Comparison of ENCODE assay signal across 8 cellular contexts in genomic region chr10:99431190-99431549, GRCh38. TPM values are rescaled to one million over a fixed set of nuclear protein-coding genes. Genes with fewer than 3 reads are reported as not detected.
A peak's percentile ranks its signal among the peaks of the same experiment; 100 is the strongest.
DNase-seq lines count a peak whose midpoint lies in the region; ATAC-seq and TF ChIP-seq lines count a peak whose summit lies in the region.

No MANE protein-coding gene starts in this region.

- H3K4me3 Mint-ChIP-seq in activated T-helper 1 cell treated with anti-CD3 and anti-CD28 coated beads, Interleukin-12 subunit alpha, Interleukin-12 subunit beta, Interleukin-2, Interleukin-4 antibody, amounts not matched to agents 30 ng/mL and 10 ng/mL and 1 ng/mL, durations not matched to agents 14 hours and 24 hours and 36 hours = peak overlapping the region; percentile 99
- peak overlapping the region; percentile 100 for H3K4me3 Mint-ChIP-seq in natural killer cell treated with Interleukin-12 subunit alpha and Interleukin-12 subunit beta and Interleukin-15 and Interleukin-18, amount 100 ng/mL, for 72 hours

- H3K9me3 Mint-ChIP-seq in activated T-helper 1 cell treated with anti-CD3 and anti-CD28 coated beads, Interleukin-12 subunit alpha, Interleukin-12 subunit beta, Interleukin-2, Interleukin-4 antibody, amounts not matched to agents 30 ng/mL and 10 ng/mL and 1 ng/mL, durations not matched to agents 14 hours and 24 hours and 36 hours = no peaks in the 10 kb centered on the region
- no peaks in the 10 kb centered on the region for H3K9me3 Mint-ChIP-seq in natural killer cell treated with Interleukin-12 subunit alpha and Interleukin-12 subunit beta and Interleukin-15 and Interleukin-18, amount 100 ng/mL, for 72 hours

- no peaks in the 10 kb centered on the region for H3K36me3 Mint-ChIP-seq in activated T-helper 1 cell treated with anti-CD3 and anti-CD28 coated beads, Interleukin-12 subunit alpha, Interleukin-12 subunit beta, Interleukin-2, Interleukin-4 antibody, amounts not matched to agents 30 ng/mL and 10 ng/mL and 1 ng/mL, durations not matched to agents 14 hours and 24 hours and 36 hours (ENCODE audit: low read depth)
- no peaks in the 10 kb centered on the region for H3K36me3 Mint-ChIP-seq in natural killer cell treated with Interleukin-12 subunit alpha and Interleukin-12 subunit beta and Interleukin-15 and Interleukin-18, amount 100 ng/mL, for 72 hours

- TF ChIP-seq EP300 in gastroesophageal sphincter (IDR thresholded peaks at IDR 0.05) = no peak

- TF ChIP-seq CTCF in KMS-11 (conservative IDR thresholded peaks at IDR 0.05; ENCODE audit: low read depth, low read length) (no peak), gastroesophageal sphincter (IDR thresholded peaks at IDR 0.05) (no peak)

- H3K27me3 Mint-ChIP-seq in activated T-helper 1 cell treated with anti-CD3 and anti-CD28 coated beads, Interleukin-12 subunit alpha, Interleukin-12 subunit beta, Interleukin-2, Interleukin-4 antibody, amounts not matched to agents 30 ng/mL and 10 ng/mL and 1 ng/mL, durations not matched to agents 14 hours and 24 hours and 36 hours (ENCODE audit: insufficient read depth) = peaks cover 3% of the 10 kb centered on the region
- no peaks in the 10 kb centered on the region for H3K27me3 Mint-ChIP-seq in natural killer cell treated with Interleukin-12 subunit alpha and Interleukin-12 subunit beta and Interleukin-15 and Interleukin-18, amount 100 ng/mL, for 72 hours

- H3K27me3 ChIP-seq in KMS-11 (ENCODE audit: insufficient read depth, low read depth) (no peaks in the 10 kb centered on the region), gastroesophageal sphincter (no peaks in the 10 kb centered on the region)

- DNase-seq in NCI-H510A treated with DMSO at 0.1 percent for 48 hours (lab: John Stamatoyannopoulos, UW) = peak; percentile 84
- DNase-seq in NCI-H510A (lab: John Stamatoyannopoulos, UW) = no peak
- DNase-seq in activated T-helper 1 cell treated with anti-CD3 and anti-CD28 coated beads, Interleukin-12 subunit alpha, Interleukin-12 subunit beta, Interleukin-2, Interleukin-4 antibody, amounts not matched to agents 30 ng/mL and 10 ng/mL and 1 ng/mL, durations not matched to agents 14 hours and 24 hours and 36 hours (ENCODE audit: low spot score) = peak; percentile 5
- no peak for DNase-seq in natural killer cell treated with Interleukin-12 subunit alpha and Interleukin-12 subunit beta and Interleukin-15 and Interleukin-18, amount 100 ng/mL, for 72 hours (ENCODE audit: low spot score)

- peak overlapping the region; percentile 73 for H3K9ac ChIP-seq in KMS-11

- no peaks in the 10 kb centered on the region for H3K9me3 ChIP-seq in gastroesophageal sphincter

- H3K4me3 ChIP-seq in KMS-11 (IDR thresholded peaks at IDR 0.05; ENCODE audit: insufficient read depth, low read depth, low read length) = no peak overlapping the region
- H3K4me3 ChIP-seq in gastroesophageal sphincter = peak overlapping the region; percentile 57 to 86

- WGBS in gastroesophageal sphincter (ENCODE audit: low coverage in 1 of 2), 2 donors = 0% methylated on average over 13 to 15 of the region's 16 CpGs

- peak; percentile 48 for ATAC-seq in gastroesophageal sphincter
- ATAC-seq in natural killer cell treated with Interleukin-12 subunit alpha and Interleukin-12 subunit beta and Interleukin-15 and Interleukin-18, amount 100 ng/mL, for 72 hours = no peak
- ATAC-seq in GM21576 (IDR thresholded peaks at IDR 0.05; ENCODE audit: unreplicated experiment) = no peak
- no peak for ATAC-seq in HG03521 (IDR thresholded peaks at IDR 0.05; ENCODE audit: unreplicated experiment)

- peak overlapping the region; percentile 94 for H3K27ac Mint-ChIP-seq in activated T-helper 1 cell treated with anti-CD3 and anti-CD28 coated beads, Interleukin-12 subunit alpha, Interleukin-12 subunit beta, Interleukin-2, Interleukin-4 antibody, amounts not matched to agents 30 ng/mL and 10 ng/mL and 1 ng/mL, durations not matched to agents 14 hours and 24 hours and 36 hours
- H3K27ac Mint-ChIP-seq in natural killer cell treated with Interleukin-12 subunit alpha and Interleukin-12 subunit beta and Interleukin-15 and Interleukin-18, amount 100 ng/mL, for 72 hours = peak overlapping the region; percentile 86 to 96

- no peak for TF ChIP-seq POLR2A in gastroesophageal sphincter (IDR thresholded peaks at IDR 0.05)

- H3K4me1 Mint-ChIP-seq in activated T-helper 1 cell treated with anti-CD3 and anti-CD28 coated beads, Interleukin-12 subunit alpha, Interleukin-12 subunit beta, Interleukin-2, Interleukin-4 antibody, amounts not matched to agents 30 ng/mL and 10 ng/mL and 1 ng/mL, durations not matched to agents 14 hours and 24 hours and 36 hours (ENCODE audit: low read depth) = peaks cover 26% of the 10 kb centered on the region
- peaks cover 36 to 40% of the 10 kb centered on the region in 2 donors for H3K4me1 Mint-ChIP-seq in natural killer cell treated with Interleukin-12 subunit alpha and Interleukin-12 subunit beta and Interleukin-15 and Interleukin-18, amount 100 ng/mL, for 72 hours (ENCODE audit: low read depth in 2 of 2)

- peak overlapping the region; percentile 88 for H3K4me2 ChIP-seq in KMS-11

- H3K27ac ChIP-seq in KMS-11 = peak overlapping the region; percentile 72
- peak overlapping the region; percentile 88 to 99 (median 96) for H3K27ac ChIP-seq in gastroesophageal sphincter

- peak overlapping the region; percentile 87 for H2AFZ ChIP-seq in KMS-11 (ENCODE audit: low read depth)

- intact Hi-C loops in activated T-helper 1 cell treated with anti-CD3 and anti-CD28 coated beads, Interleukin-12 subunit alpha, Interleukin-12 subunit beta, Interleukin-2, Interleukin-4 antibody, amounts not matched to agents 30 ng/mL and 10 ng/mL and 1 ng/mL, durations not matched to agents 14 hours and 24 hours and 36 hours (cut with micrococcal nuclease) = loop anchor here (5.0 to 10.0 kb wide), 2 partner anchors 984 to 1296 kb away; partner anchors contain the start of genes HPS1 and R3HCC1L

- H4K20me1 ChIP-seq in KMS-11 (ENCODE audit: insufficient read depth) = no peaks in the 10 kb centered on the region

- peaks cover 39% of the 10 kb centered on the region for H3K79me2 ChIP-seq in KMS-11 (ENCODE audit: insufficient read depth, low read depth)

- H3K36me3 ChIP-seq in KMS-11 (ENCODE audit: insufficient read depth) = no peaks in the 10 kb centered on the region
- H3K36me3 ChIP-seq in gastroesophageal sphincter = peaks cover 0 to 14% of the 10 kb centered on the region in 2 donors

- peaks cover 15% of the 10 kb centered on the region for H3K4me1 ChIP-seq in KMS-11 (ENCODE audit: low read depth, poor library complexity, severe bottlenecking)
- H3K4me1 ChIP-seq in gastroesophageal sphincter = peaks cover 4 to 69% (median 6%) of the 10 kb centered on the region in 3 donors

RNA-seq across cellular contexts. Expression of gene GOT1, which starts 0.7 kb away (rescaled TPM):
- total RNA-seq in activated T-helper 1 cell treated with anti-CD3 and anti-CD28 coated beads, Interleukin-12 subunit alpha, Interleukin-12 subunit beta, Interleukin-2, Interleukin-4 antibody, amounts not matched to agents 30 ng/mL and 10 ng/mL and 1 ng/mL, durations not matched to agents 14 hours and 24 hours and 36 hours = 35.9 and 36.1 TPM in 2 replicates
- total RNA-seq in gastroesophageal sphincter = 10 to 100 TPM; 15.8 to 32.2 (median 23.2) TPM
- 10 to 100 TPM; 42.5 to 44.4 TPM for total RNA-seq in natural killer cell treated with Interleukin-12 subunit alpha and Interleukin-12 subunit beta and Interleukin-15 and Interleukin-18, amount 100 ng/mL, for 72 hours

Comparison
In these comparisons a context has a peak if more than half of its experiments do, and no peak if none do; other contexts are left out.
1. DNase-seq: peak in NCI-H510A treated with DMSO at 0.1 percent for 48 hours (single experiment) and activated T-helper 1 cell treated with anti-CD3 and anti-CD28 coated beads, Interleukin-12 subunit alpha, Interleukin-12 subunit beta, Interleukin-2, Interleukin-4 antibody, amounts not matched to agents 30 ng/mL and 10 ng/mL and 1 ng/mL, durations not matched to agents 14 hours and 24 hours and 36 hours (single experiment); none in NCI-H510A (single experiment) and natural killer cell treated with Interleukin-12 subunit alpha and Interleukin-12 subunit beta and Interleukin-15 and Interleukin-18, amount 100 ng/mL, for 72 hours (single experiment).